2 cellular contexts compared by ENCODE assay signal in genomic region chr1:56446531-56447098, GRCh38.
TF ChIP-seq lines count a peak whose summit lies in the region.

No MANE protein-coding gene starts in this region.

TF ChIP-seq in IMR-90, 13 proteins besides CTCF, POLR2A, EP300 and RAD21:
- TF ChIP-seq CEBPB (IDR thresholded peaks at IDR 0.05; ENCODE audit: low read depth, low read length) (no peak), MAZ (IDR thresholded peaks at IDR 0.05; ENCODE audit: borderline replicate concordance, low read depth, low read length) (no peak), MXI1 (IDR thresholded peaks at IDR 0.05; ENCODE audit: borderline replicate concordance, low read depth, low read length) (no peak), NFE2L2 (IDR thresholded peaks at IDR 0.05; ENCODE audit: low read depth, low read length) (no peak), FOS (IDR thresholded peaks at IDR 0.05; ENCODE audit: low read depth, low read length) (no peak), MAFK (IDR thresholded peaks at IDR 0.05; ENCODE audit: low read depth, low read length) (no peak), CHD1 (IDR thresholded peaks at IDR 0.05; ENCODE audit: low read depth, low read length) (no peak), SMC3 (IDR thresholded peaks at IDR 0.05; ENCODE audit: low read depth, low read length) (no peak), ELK1 (IDR thresholded peaks at IDR 0.05; ENCODE audit: borderline replicate concordance, low read depth, low read length) (no peak)
- TF ChIP-seq, protein P1, sequence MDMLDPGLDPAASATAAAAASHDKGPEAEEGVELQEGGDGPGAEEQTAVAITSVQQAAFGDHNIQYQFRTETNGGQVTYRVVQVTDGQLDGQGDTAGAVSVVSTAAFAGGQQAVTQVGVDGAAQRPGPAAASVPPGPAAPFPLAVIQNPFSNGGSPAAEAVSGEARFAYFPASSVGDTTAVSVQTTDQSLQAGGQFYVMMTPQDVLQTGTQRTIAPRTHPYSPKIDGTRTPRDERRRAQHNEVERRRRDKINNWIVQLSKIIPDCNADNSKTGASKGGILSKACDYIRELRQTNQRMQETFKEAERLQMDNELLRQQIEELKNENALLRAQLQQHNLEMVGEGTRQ (IDR thresholded peaks at IDR 0.05; ENCODE audit: low read depth, low read length): no peak

TF ChIP-seq in liver, 16 proteins besides CTCF, POLR2A, EP300 and RAD21:
- TF ChIP-seq RXRA (IDR thresholded peaks at IDR 0.05): peak; percentile 49 to 95
- peak; percentile 96 for TF ChIP-seq SP1 (IDR thresholded peaks at IDR 0.05)
- TF ChIP-seq YY1 (IDR thresholded peaks at IDR 0.05): no peak
- TF ChIP-seq ZBTB33 (IDR thresholded peaks at IDR 0.05): no peak
- TF ChIP-seq JUND (IDR thresholded peaks at IDR 0.05): peak in 1 of 2 donors; percentile 13
- TF ChIP-seq HNF4A (conservative IDR thresholded peaks at IDR 0.05): peak in 1 of 2 donors; percentile 64
